ENCODE assay signal across 18 cellular contexts in genomic region chr1:153642161-153642560, GRCh38. TPM values are rescaled to one million over a fixed set of nuclear protein-coding genes. Genes with fewer than 3 reads are reported as not detected.
"Had no signal": no experiment of that assay in that cellular context is flagged by ENCODE, and none has a peak within 500 bp of the region (broad histone marks: within the 10 kb centered on the region; RNA-seq: fewer than 3 reads in every experiment).

No MANE protein-coding gene starts in this region.

- H3K9me3 Mint-ChIP-seq: activated T-helper 1 cell treated with anti-CD3 and anti-CD28 coated beads, Interleukin-12 subunit alpha, Interleukin-12 subunit beta, Interleukin-2, Interleukin-4 antibody, amounts not matched to agents 30 ng/mL and 10 ng/mL and 1 ng/mL, durations not matched to agents 14 hours and 24 hours and 36 hours; natural killer cell; stimulated activated naive CD8-positive, alpha-beta T cell treated with anti-CD3 and anti-CD28 coated beads, Interleukin-15, amount 100 ng/mL, for 72 hours had no signal

- H3K27me3 ChIP-seq: esophagus squamous epithelium, testis had no signal

- H3K9me3 ChIP-seq: esophagus squamous epithelium, SK-N-SH, testis had no signal

- H3K4me3 ChIP-seq: esophagus squamous epithelium, testis had no signal

- H3K27ac Mint-ChIP-seq: activated T-helper 1 cell treated with anti-CD3 and anti-CD28 coated beads, Interleukin-12 subunit alpha, Interleukin-12 subunit beta, Interleukin-2, Interleukin-4 antibody, amounts not matched to agents 30 ng/mL and 10 ng/mL and 1 ng/mL, durations not matched to agents 14 hours and 24 hours and 36 hours had no signal

- H3K4me3 Mint-ChIP-seq: activated T-helper 1 cell treated with anti-CD3 and anti-CD28 coated beads, Interleukin-12 subunit alpha, Interleukin-12 subunit beta, Interleukin-2, Interleukin-4 antibody, amounts not matched to agents 30 ng/mL and 10 ng/mL and 1 ng/mL, durations not matched to agents 14 hours and 24 hours and 36 hours; natural killer cell; stimulated activated naive CD8-positive, alpha-beta T cell treated with anti-CD3 and anti-CD28 coated beads, Interleukin-15, amount 100 ng/mL, for 72 hours had no signal

- H3K27ac ChIP-seq: esophagus squamous epithelium had no signal

- ATAC-seq: natural killer cell; stimulated activated naive CD8-positive, alpha-beta T cell treated with anti-CD3 and anti-CD28 coated beads, Interleukin-15, amount 100 ng/mL, for 72 hours had no signal

- DNase-seq: activated CD4-positive, alpha-beta T cell treated with anti-CD3 and anti-CD28 coated beads, Interleukin-2, amount 50 U/mL, for 4 hours; activated CD8-positive, alpha-beta memory T cell treated with anti-CD3 and anti-CD28 coated beads, Interleukin-2, amount 50 U/mL, for 4 hours; activated naive CD4-positive, alpha-beta T cell treated with anti-CD3 and anti-CD28 coated beads, Interleukin-2, amount 50 U/mL, for 16 hours; esophagus squamous epithelium; foreskin fibroblast; mammary epithelial cell; natural killer cell; occipital lobe; SK-N-SH; stimulated activated CD4-positive, alpha-beta T cell treated with anti-CD3 and anti-CD28 coated beads, Interleukin-15, amount 100 ng/mL, for 24 hours; stimulated activated CD4-positive, alpha-beta T cell treated with anti-CD3 and anti-CD28 coated beads, Interleukin-4, amount 100 ng/mL, for 24 hours; stimulated activated naive CD8-positive, alpha-beta T cell treated with anti-CD3 and anti-CD28 coated beads, Interleukin-15, amount 100 ng/mL, for 72 hours; testis had no signal

RNA-seq across cellular contexts. Expression of gene S100A1, which starts 13.9 kb away (rescaled TPM):
- total RNA-seq: activated T-helper 1 cell treated with anti-CD3 and anti-CD28 coated beads, Interleukin-12 subunit alpha, Interleukin-12 subunit beta, Interleukin-2, Interleukin-4 antibody, amounts not matched to agents 30 ng/mL and 10 ng/mL and 1 ng/mL, durations not matched to agents 14 hours and 24 hours and 36 hours; bronchial epithelial cell; mammary epithelial cell; natural killer cell; pulmonary artery endothelial cell; T-helper 1 cell treated with Interleukin-12 subunit alpha and Interleukin-12 subunit beta and Interleukin-4 antibody, amounts not matched to agents 30 ng/mL and 1 ng/mL, for 36 hours had no signal

RNA-seq across cellular contexts. Expression of gene S100A14, which starts 26.0 kb away (rescaled TPM):
- total RNA-seq: aorta; natural killer cell; T-helper 1 cell treated with Interleukin-12 subunit alpha and Interleukin-12 subunit beta and Interleukin-4 antibody, amounts not matched to agents 30 ng/mL and 1 ng/mL, for 36 hours; testis had no signal
